Comparison of ENCODE assay signal across 13 cellular contexts in the genomic region with DNA sequence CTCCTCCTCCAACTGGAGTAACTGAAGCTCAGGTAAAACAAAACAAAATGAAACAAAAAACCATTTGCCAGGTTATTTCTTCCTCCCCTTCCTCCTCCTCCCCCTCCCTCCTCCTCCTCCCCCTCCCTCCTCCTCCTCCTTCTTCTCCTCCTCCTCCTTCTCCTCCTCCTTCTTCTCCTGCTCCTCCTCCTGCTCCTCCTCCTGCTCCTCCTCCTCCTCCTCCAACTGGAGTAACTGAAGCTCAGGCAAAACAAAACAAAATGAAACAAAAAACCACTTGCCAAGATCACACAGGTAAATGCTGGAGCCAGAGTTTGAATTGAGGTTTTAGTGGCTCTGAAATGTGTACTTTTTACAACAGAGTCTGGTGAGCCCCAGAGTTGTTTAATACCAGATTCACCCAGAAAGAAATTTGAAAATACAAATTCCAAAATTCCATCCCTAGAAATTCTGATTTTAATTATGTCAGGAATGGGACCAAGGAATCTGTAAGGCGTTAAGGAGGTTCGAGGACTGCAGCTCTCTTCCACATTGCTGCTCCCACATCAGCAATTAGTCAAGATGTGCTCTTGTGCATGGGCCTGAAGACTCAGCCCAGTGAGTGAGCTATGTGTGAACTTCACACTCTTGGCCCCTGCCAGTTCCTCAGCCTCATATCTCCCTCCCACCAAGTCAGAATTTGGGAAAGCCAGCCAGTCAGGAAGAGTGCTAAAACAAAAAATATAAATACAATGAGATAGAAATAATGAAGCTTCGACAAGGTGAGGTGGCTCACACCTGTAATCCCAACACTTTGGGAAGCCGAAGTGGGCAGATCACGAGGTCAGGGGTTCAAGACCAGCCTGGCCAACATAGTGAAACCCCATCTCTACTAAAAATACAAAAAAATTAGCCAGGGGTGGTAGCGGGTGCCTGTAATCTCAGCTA. TPM values are rescaled to one million over a fixed set of nuclear protein-coding genes. Genes with fewer than 3 reads are reported as not detected.
DNase-seq lines count a peak whose midpoint lies in the region; ATAC-seq, FAIRE-seq and TF ChIP-seq lines count a peak whose summit lies in the region.
"Had no signal": no experiment of that assay in that cellular context is flagged by ENCODE, and none has a peak within 500 bp of the region (broad histone marks: within the 10 kb centered on the region; RNA-seq: fewer than 3 reads in every experiment).

No MANE protein-coding gene starts in this region.

- no peak overlapping the region for H3K18ac ChIP-seq in neuronal stem cell (ENCODE audit: low read length)

- H2BK120ac ChIP-seq in neuronal stem cell (ENCODE audit: low read depth, low read length), result no peak overlapping the region

- no peak for TF ChIP-seq CTCF in epithelial cell of esophagus (IDR thresholded peaks at IDR 0.05; ENCODE audit: insufficient read depth, low read depth, low read length, missing control alignments)

- H3K9me3 ChIP-seq in neuronal stem cell (replicated peaks in 1 of 2; ENCODE audit: control insufficient read depth in 2 of 2, insufficient read depth in 1 of 2, low read depth in 1 of 2, low read length in 2 of 2), result no peaks in the 10 kb centered on the region

- no peak overlapping the region for H3K4me2 ChIP-seq in neuronal stem cell (ENCODE audit: insufficient read depth, low read length, poor library complexity, severe bottlenecking)

- no peaks in the 10 kb centered on the region for H3K27me3 ChIP-seq in neuronal stem cell (ENCODE audit: control insufficient read depth in 3 of 3, insufficient read depth in 3 of 3, low read depth in 1 of 3, low read length in 3 of 3)

- no peaks in the 10 kb centered on the region for H3K36me3 ChIP-seq in neuronal stem cell (replicated peaks in 1 of 2; ENCODE audit: control insufficient read depth in 2 of 2, insufficient read depth in 2 of 2, low read length in 2 of 2)

- peak; percentile 16 for DNase-seq in NCI-H226
- DNase-seq in epithelial cell of esophagus (ENCODE audit: low read depth), result peak; percentile 44
- no peak for DNase-seq in neuronal stem cell (ENCODE audit: low spot score)
- no peak for DNase-seq in SKM-1 (lab: John Stamatoyannopoulos, UW; ENCODE audit: unreplicated experiment)
- DNase-seq in germinal center (ENCODE audit: low spot score), result no peak
- no peak for DNase-seq in iPS-NIHi11 (ENCODE audit: low spot score)
- DNase-seq: activated naive CD8-positive, alpha-beta T cell treated with anti-CD3 and anti-CD28 coated beads, Interleukin-2, amount 50 U/mL, for 24 hours; KG1; NCI-H510A treated with DMSO at 0.1 percent for 48 hours; stimulated activated CD4-positive, alpha-beta T cell treated with anti-CD3 and anti-CD28 coated beads, Interleukin-2, amount 100 ng/mL, for 24 hours had no signal

- no peak overlapping the region for H3K4me3 ChIP-seq in epithelial cell of esophagus (ENCODE audit: low read length)
- no peak overlapping the region for H3K4me3 ChIP-seq in neuronal stem cell (ENCODE audit: low read length in 2 of 2)

- no peak overlapping the region for H2AK5ac ChIP-seq in neuronal stem cell (ENCODE audit: low read depth, low read length)

- H3K27ac ChIP-seq in neuronal stem cell (replicated peaks; ENCODE audit: low read length), result no peak overlapping the region

- WGBS in neuronal stem cell (ENCODE audit: extremely low coverage in 2 of 2, insufficient read length in 2 of 2, insufficient replicate concordance in 1 of 2), 2 donors, result no CpG with 5 or more reads among the region's 6 CpGs

- peaks cover 3 to 9% of the 10 kb centered on the region in 2 donors for H3K4me1 ChIP-seq in neuronal stem cell (ENCODE audit: control insufficient read depth in 2 of 2, insufficient read depth in 1 of 2, low read depth in 1 of 2, low read length in 2 of 2)

- no peak overlapping the region for H2BK5ac ChIP-seq in neuronal stem cell (ENCODE audit: low read length)

- no peak overlapping the region for H3K4ac ChIP-seq in neuronal stem cell (ENCODE audit: low read length)

- H3K9ac ChIP-seq in neuronal stem cell (ENCODE audit: low read depth, low read length, poor library complexity), result no peak overlapping the region

- H3K14ac ChIP-seq in neuronal stem cell (ENCODE audit: low read length), result no peak overlapping the region

- H2AFZ ChIP-seq in neuronal stem cell (ENCODE audit: low read length), result peak overlapping the region; percentile 15

- ATAC-seq in HG02642 (IDR thresholded peaks at IDR 0.05; ENCODE audit: poor library complexity, unreplicated experiment), result no peak
- ATAC-seq: activated naive CD8-positive, alpha-beta T cell treated with anti-CD3 and anti-CD28 coated beads, Interleukin-2, amount 50 U/mL, for 24 hours; natural killer cell treated with Interleukin-12 subunit alpha and Interleukin-12 subunit beta and Interleukin-15 and Interleukin-18, amount 100 ng/mL, for 72 hours had no signal

- H4K8ac ChIP-seq in neuronal stem cell (ENCODE audit: low read depth, low read length), result no peak overlapping the region

- FAIRE-seq in G401.6 (lab: Jason Lieb, UNC), result peak; percentile 39

- H2BK12ac ChIP-seq in neuronal stem cell (ENCODE audit: low read length), result no peak overlapping the region

- no peak overlapping the region for H4K91ac ChIP-seq in neuronal stem cell (ENCODE audit: low read depth, low read length, poor library complexity)

- H3K79me1 ChIP-seq in neuronal stem cell (ENCODE audit: low read depth, low read length), result no peaks in the 10 kb centered on the region

- H2BK15ac ChIP-seq in neuronal stem cell (ENCODE audit: low read length), result no peak overlapping the region

- H3K23ac ChIP-seq in neuronal stem cell (ENCODE audit: low read depth, low read length, poor library complexity), result no peak overlapping the region

RNA-seq across cellular contexts. Expression of gene ZNF770, which starts 31.6 kb away (rescaled TPM):
- 28.0 TPM for polyA plus RNA-seq in neuronal stem cell (2013, experiment 1 of 2)
- polyA plus RNA-seq in neuronal stem cell (2013, experiment 2 of 2), result 29.4 TPM

RNA-seq across cellular contexts. Expression of gene AQR, which starts 50.1 kb away (rescaled TPM):
- 17.3 TPM for polyA plus RNA-seq in neuronal stem cell (2013, experiment 1 of 2)
- polyA plus RNA-seq in neuronal stem cell (2013, experiment 2 of 2), result 16.9 TPM

Comparison
In these comparisons a context has a peak if more than half of its experiments do, and no peak if none do; other contexts are left out.
1. DNase-seq: peak in NCI-H226 (single experiment) and epithelial cell of esophagus (single experiment); none in neuronal stem cell (single experiment), SKM-1 (single experiment), germinal center (single experiment) and iPS-NIHi11 (single experiment).